2 cellular contexts compared by ENCODE assay signal in genomic region chr7:2432910-2433712, GRCh38.
TF ChIP-seq lines count a peak whose summit lies in the region.

No MANE protein-coding gene starts in this region.

TF ChIP-seq in HEK293T, 16 proteins besides CTCF, POLR2A, EP300 and RAD21:
- TF ChIP-seq ELF4 (IDR thresholded peaks at IDR 0.05), result no peak
- no peak for TF ChIP-seq ZNF384 (IDR thresholded peaks at IDR 0.05)
- no peak for TF ChIP-seq HDGF (IDR thresholded peaks at IDR 0.05; ENCODE audit: borderline replicate concordance)
- no peak for TF ChIP-seq TARDBP (IDR thresholded peaks at IDR 0.05)
- no peak for TF ChIP-seq CTBP1 (IDR thresholded peaks at IDR 0.05; ENCODE audit: borderline replicate concordance)
- no peak for TF ChIP-seq BHLHE40 (IDR thresholded peaks at IDR 0.05; ENCODE audit: borderline replicate concordance)
- TF ChIP-seq SP1 (IDR thresholded peaks at IDR 0.05), result no peak

TF ChIP-seq in GM12878, 131 proteins besides CTCF, POLR2A, EP300 and RAD21:
- TF ChIP-seq CHD4 (IDR thresholded peaks at IDR 0.05), result no peak
- TF ChIP-seq MTA3 (IDR thresholded peaks at IDR 0.05; ENCODE audit: borderline replicate concordance, low read length), result no peak
- no peak for TF ChIP-seq EED (IDR thresholded peaks at IDR 0.05; ENCODE audit: low read depth)
- TF ChIP-seq CBX5 (IDR thresholded peaks at IDR 0.05; ENCODE audit: low read depth), result no peak
- no peak for TF ChIP-seq KLF5 (IDR thresholded peaks at IDR 0.05; ENCODE audit: partially characterized antibody)
- TF ChIP-seq RCOR1 (conservative IDR thresholded peaks at IDR 0.05; ENCODE audit: low read depth, low read length), result no peak
- no peak for TF ChIP-seq PML (IDR thresholded peaks at IDR 0.05; ENCODE audit: low read length)
- TF ChIP-seq CHD1 (IDR thresholded peaks at IDR 0.05; ENCODE audit: low read depth, low read length), result no peak
- TF ChIP-seq TAF1 (IDR thresholded peaks at IDR 0.05; ENCODE audit: borderline replicate concordance, low read depth, low read length), result no peak
- no peak for TF ChIP-seq NRF1 (conservative IDR thresholded peaks at IDR 0.05; ENCODE audit: low read depth, low read length)
- TF ChIP-seq SP1 (IDR thresholded peaks at IDR 0.05; ENCODE audit: low read depth, low read length), result no peak
- TF ChIP-seq SMC3 (IDR thresholded peaks at IDR 0.05; ENCODE audit: borderline replicate concordance, low read length), result no peak
